ENCODE assay signal across 35 cellular contexts in the genomic region with DNA sequence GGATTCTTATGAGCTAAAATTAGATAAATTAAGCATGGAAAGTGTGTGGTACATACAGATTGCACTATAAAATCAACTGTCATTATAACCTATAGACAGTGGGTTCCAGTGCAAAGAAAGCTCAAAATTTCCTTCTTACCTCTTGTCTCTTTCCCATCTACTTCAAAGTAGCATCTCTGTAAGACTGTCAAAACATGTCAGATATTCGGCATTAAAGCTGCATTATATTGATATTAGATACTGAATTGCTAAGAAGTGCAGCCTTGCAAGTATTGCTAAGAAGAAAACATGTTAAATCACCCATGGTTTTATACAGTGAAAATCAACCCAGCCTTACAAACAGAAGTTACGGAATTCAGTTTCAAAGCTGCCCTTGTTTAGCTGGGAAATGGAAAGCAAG.
DNase-seq lines count a peak whose midpoint lies in the region; FAIRE-seq and TF ChIP-seq lines count a peak whose summit lies in the region.
"Had no signal": no experiment of that assay in that cellular context is flagged by ENCODE, and none has a peak within 500 bp of the region (broad histone marks: within the 10 kb centered on the region; RNA-seq: fewer than 3 reads in every experiment).

No MANE protein-coding gene starts in this region.

- H4K20me1 ChIP-seq in PC-9 (ENCODE audit: insufficient read depth) (no peaks in the 10 kb centered on the region), H1 (replicated peaks in 1 of 2; ENCODE audit: control insufficient read depth in 1 of 2, insufficient read depth in 2 of 2, low read length in 2 of 2) (no peaks in the 10 kb centered on the region), neural cell (ENCODE audit: insufficient read depth) (no peaks in the 10 kb centered on the region)
- H4K20me1 ChIP-seq: BLaER1; BLaER1 treated with 17β-estradiol and CSF1 and Interleukin-3, amounts not matched to agents 10 nM and 100 nM had no signal

- no peak overlapping the region for H3K27ac ChIP-seq in PC-9
- H3K27ac ChIP-seq in H1 (ENCODE audit: low read depth, low read length): no peak overlapping the region
- H3K27ac ChIP-seq in neural cell (ENCODE audit: low read length): peak overlapping the region; percentile 46
- no peak overlapping the region for H3K27ac ChIP-seq in transverse colon
- H3K27ac ChIP-seq in vagina: no peak overlapping the region
- H3K27ac ChIP-seq: 22Rv1; A549; BLaER1; BLaER1 treated with 17β-estradiol and CSF1 and Interleukin-3, amounts not matched to agents 10 nM and 100 nM; C4-2B had no signal

- no peak overlapping the region for H3K56ac ChIP-seq in H1 (replicated peaks; ENCODE audit: insufficient read length, low read depth, low read length)

- H2AFZ ChIP-seq in PC-9 (peak overlapping the region; percentile 39; the same call in 1 of the 2 replicates), H1 (ENCODE audit: low read length) (0 out of 2 replicates have a peak overlapping the region, but pooled peaks have one; percentile 31), neural cell (ENCODE audit: low read depth, low read length) (no peak overlapping the region)

- H4K8ac ChIP-seq in H1 (ENCODE audit: extremely low read depth, insufficient read depth, low read length): no peak overlapping the region

- CTCF ChIA-PET in PC-9 (lab: Charles Lee) (no interaction called here), H1 (lab: Charles Lee; ENCODE audit: partially characterized antibody) (interaction anchor here (1.1 kb wide), 1 partner anchor 114 kb away, joined by 3 read pairs; no protein-coding TSS in a partner anchor)

- no peak for FAIRE-seq in H1 (lab: Jason Lieb, UNC)
- FAIRE-seq: A204.1, A549, D721Med had no signal

- H3K4me3 ChIP-seq in PC-9: no peak overlapping the region
- H3K4me3 ChIP-seq in H1 (ENCODE audit: extremely low read depth in 1 of 4, insufficient read depth in 2 of 4, low read depth in 3 of 4, low read length in 4 of 4): no peak overlapping the region
- H3K4me3 ChIP-seq in neural cell (ENCODE audit: low read length): no peak overlapping the region
- no peak overlapping the region for H3K4me3 ChIP-seq in transverse colon
- H3K4me3 ChIP-seq in vagina: no peak overlapping the region
- H3K4me3 ChIP-seq: A549; BLaER1; BLaER1 treated with 17β-estradiol and CSF1 and Interleukin-3, amounts not matched to agents 10 nM and 100 nM had no signal

- BruUV-seq in PC-9 (replicated peaks; lab: Mats Ljungman, UMichigan): no TSS peak

- H3K9me2 ChIP-seq in PC-9 (ENCODE audit: insufficient read depth): no peaks in the 10 kb centered on the region; the same call in none of the 2 replicates
- no peaks in the 10 kb centered on the region for H3K9me2 ChIP-seq in neural cell (ENCODE audit: insufficient read depth, low read length)

- no peak overlapping the region for H2BK20ac ChIP-seq in H1 (ENCODE audit: low read length)

- H3K79me2 ChIP-seq in PC-9 (ENCODE audit: low read depth) (no peaks in the 10 kb centered on the region), H1 (ENCODE audit: control insufficient read depth in 1 of 2, insufficient read depth in 2 of 2, low read length in 2 of 2) (no peaks in the 10 kb centered on the region), neural cell (replicated peaks; ENCODE audit: insufficient read depth, low read length) (no peaks in the 10 kb centered on the region)

- H2BK5ac ChIP-seq in H1 (ENCODE audit: low read depth, low read length): no peak overlapping the region

- no peak overlapping the region for H2AK5ac ChIP-seq in H1 (ENCODE audit: low read depth, low read length)

- H3K36me3 ChIP-seq in PC-9 (ENCODE audit: low read depth) (no peaks in the 10 kb centered on the region), H1 (ENCODE audit: control insufficient read depth in 2 of 4, insufficient read depth in 4 of 4, low read length in 3 of 4) (no peaks in the 10 kb centered on the region), neural cell (ENCODE audit: insufficient read depth, low read length) (no peaks in the 10 kb centered on the region), transverse colon (no peaks in the 10 kb centered on the region), vagina (no peaks in the 10 kb centered on the region)
- H3K36me3 ChIP-seq: BE2C; BLaER1; BLaER1 treated with 17β-estradiol and CSF1 and Interleukin-3, amounts not matched to agents 10 nM and 100 nM had no signal

- 97% methylated on average over 2 of the region's 2 CpGs; no CpG with 5 or more reads in 1 of the 2 experiments for WGBS in H1 (ENCODE audit: extremely low coverage in 1 of 2, insufficient coverage in 1 of 2, insufficient read length in 1 of 2, insufficient replicate concordance in 2 of 2, low coverage in 1 of 2, low lambda C conversion rate in 2 of 2, missing lambda C conversion rate in 1 of 2), 2 experiments
- 61 to 73% methylated on average over 2 of the region's 2 CpGs for WGBS in transverse colon (ENCODE audit: low coverage in 1 of 2), 2 donors

- no peaks in the 10 kb centered on the region for H3K4me1 ChIP-seq in PC-9 (replicated peaks; ENCODE audit: insufficient read depth)
- H3K4me1 ChIP-seq in H1 (replicated peaks in 1 of 4; ENCODE audit: control insufficient read depth in 3 of 4, insufficient read depth in 4 of 4, low read length in 3 of 4): no peaks in the 10 kb centered on the region
- H3K4me1 ChIP-seq in transverse colon: no peaks in the 10 kb centered on the region
- H3K4me1 ChIP-seq in vagina: no peaks in the 10 kb centered on the region
- H3K4me1 ChIP-seq: A549; BE2C; BLaER1; BLaER1 treated with 17β-estradiol and CSF1 and Interleukin-3, amounts not matched to agents 10 nM and 100 nM; Caco-2 had no signal

- H3F3A ChIP-seq in PC-9 (ENCODE audit: insufficient read depth, low read depth) (no peaks in the 10 kb centered on the region), neural cell (ENCODE audit: insufficient read depth, low read length, poor library complexity, severe bottlenecking) (peaks cover 3% of the 10 kb centered on the region)

- H3K18ac ChIP-seq in H1 (ENCODE audit: extremely low read depth, low read length): no peak overlapping the region

- no peak overlapping the region for H3K9ac ChIP-seq in H1 (replicated peaks in 1 of 4; ENCODE audit: extremely low read depth in 1 of 4, low read depth in 3 of 4, low read length in 3 of 4)
- no peak overlapping the region for H3K9ac ChIP-seq in neural cell (ENCODE audit: low read length)
- H3K9ac ChIP-seq: BLaER1; BLaER1 treated with 17β-estradiol and CSF1 and Interleukin-3, amounts not matched to agents 10 nM and 100 nM had no signal

- no peak overlapping the region for H4K91ac ChIP-seq in H1 (replicated peaks; ENCODE audit: insufficient read length, low read length)

- H2BK15ac ChIP-seq in H1 (ENCODE audit: low read length): no peak overlapping the region

- no peak overlapping the region for H3K4ac ChIP-seq in H1 (replicated peaks; ENCODE audit: insufficient read length, low read depth, low read length)

- POLR2A ChIA-PET in PC-9 (lab: Charles Lee; ENCODE audit: unreplicated experiment): no interaction called here
- POLR2A ChIA-PET in H1 (lab: Charles Lee; ENCODE audit: partially characterized antibody): no interaction called here

- H3K4me2 ChIP-seq in PC-9 (no peak overlapping the region), H1 (ENCODE audit: insufficient read depth in 1 of 2, low read depth in 2 of 2, low read length in 2 of 2) (no peak overlapping the region), neural cell (ENCODE audit: low read length) (peak overlapping the region; percentile 9)
- H3K4me2 ChIP-seq: A549; BLaER1; BLaER1 treated with 17β-estradiol and CSF1 and Interleukin-3, amounts not matched to agents 10 nM and 100 nM had no signal

- no peak for TF ChIP-seq EP300 in H1 (IDR thresholded peaks at IDR 0.05; ENCODE audit: borderline replicate concordance in 1 of 2, low read depth in 2 of 2, low read length in 2 of 2)
- TF ChIP-seq EP300 in neural cell (conservative IDR thresholded peaks at IDR 0.05; ENCODE audit: poor library complexity, severe bottlenecking): peak; percentile 99
- TF ChIP-seq EP300 in transverse colon (IDR thresholded peaks at IDR 0.05; ENCODE audit: low read depth): no peak

- no peak for TF ChIP-seq POLR2A in H1 (IDR thresholded peaks at IDR 0.05; ENCODE audit: control extremely low read depth in 1 of 2, low read depth in 2 of 2, low read length in 2 of 2)
- TF ChIP-seq POLR2A in transverse colon (IDR thresholded peaks at IDR 0.05): no peak
- no peak for TF ChIP-seq POLR2A in vagina (IDR thresholded peaks at IDR 0.05)

- DNase-seq in PC-9 (no peak), H1 (ENCODE audit: low read depth in 1 of 2, low spot score in 2 of 2) (no peak), putamen (ENCODE audit: low spot score) (peak; percentile 44), KG1 (lab: John Stamatoyannopoulos, UW) (no peak), transverse colon (no peak), vagina (ENCODE audit: extremely low spot score in 2 of 2) (no peak), cardiac septum (ENCODE audit: low spot score) (no peak)
- DNase-seq: 8988T; ACHN; AML-193; BE2C; C1 segment of cervical spinal cord; Caco-2; Calu3; CD4-positive, alpha-beta memory T cell; CD4-positive, alpha-beta T cell; CD4-positive, CD25-positive, alpha-beta regulatory T cell; CD8-positive, alpha-beta memory T cell; CD8-positive, alpha-beta T cell; COR-L47; DMS 273 treated with DMSO at 0.1 percent for 48 hours; DMS153; DMS53; DMS79; DMS79 treated with DMSO at 0.1 percent for 48 hours; DND-41; EL had no signal

- no peak overlapping the region for H3K23ac ChIP-seq in H1 (ENCODE audit: insufficient read length)

- no peaks in the 10 kb centered on the region for H3K79me1 ChIP-seq in H1 (ENCODE audit: low read depth, low read length)

- no peaks in the 10 kb centered on the region for H3K23me2 ChIP-seq in H1 (ENCODE audit: low read depth, low read length)

- in situ Hi-C loops in transverse colon (cut with MboI; ENCODE audit: low pct_ligation_motif_present in 1 of 4, low pct_unique_long_range_greater_than_20kb in 1 of 4, low sequenced_read_pairs in 3 of 4): no loop called here

- H3K9me3 ChIP-seq in PC-9 (ENCODE audit: insufficient read depth, low read depth) (0 out of 2 replicates have a peak, but pooled peaks cover 2% of the 10 kb centered on the region), H1 (ENCODE audit: insufficient read depth in 2 of 2, low read depth in 1 of 2, low read length in 1 of 2) (no peaks in the 10 kb centered on the region), neural cell (ENCODE audit: low read length) (no peaks in the 10 kb centered on the region), transverse colon (no peaks in the 10 kb centered on the region), vagina (no peaks in the 10 kb centered on the region)
- H3K9me3 ChIP-seq: A549; BE2C; BLaER1; BLaER1 treated with 17β-estradiol and CSF1 and Interleukin-3, amounts not matched to agents 10 nM and 100 nM; Caco-2 had no signal

- no peak overlapping the region for H3K14ac ChIP-seq in H1 (ENCODE audit: insufficient read length)

- intact Hi-C loops in PC-9 (cut with micrococcal nuclease; ENCODE audit: unreplicated experiment) (no loop called here), transverse colon (cut with DNase I; ENCODE audit: low total_unique reads) (no loop called here), vagina (cut with DNase I) (no loop called here), cardiac septum (cut with DNase I) (no loop called here)

- no peak overlapping the region for H2BK12ac ChIP-seq in H1 (ENCODE audit: low read depth, low read length)

- no peak overlapping the region for H2BK120ac ChIP-seq in H1 (replicated peaks; ENCODE audit: low read depth, low read length)

- TF ChIP-seq RAD21 in H1 (IDR thresholded peaks at IDR 0.05 in 1 of 2, conservative IDR thresholded peaks at IDR 0.05 in 1 of 2; ENCODE audit: low read depth in 2 of 2, low read length in 2 of 2) (no peak), neural cell (conservative IDR thresholded peaks at IDR 0.05) (peak; percentile 38)

- H3K27me3 ChIP-seq in PC-9 (ENCODE audit: insufficient read depth, low read depth) (no peaks in the 10 kb centered on the region), H1 (replicated peaks in 1 of 4; ENCODE audit: control insufficient read depth in 3 of 4, extremely low read depth in 1 of 4, insufficient read depth in 3 of 4, low read length in 3 of 4) (no peaks in the 10 kb centered on the region), neural cell (ENCODE audit: insufficient read depth, low read depth, low read length) (no peaks in the 10 kb centered on the region), transverse colon (no peaks in the 10 kb centered on the region), vagina (no peaks in the 10 kb centered on the region)
- H3K27me3 ChIP-seq: BE2C; BLaER1; BLaER1 treated with 17β-estradiol and CSF1 and Interleukin-3, amounts not matched to agents 10 nM and 100 nM had no signal

- no peak for TF ChIP-seq CTCF in PC-9 (conservative IDR thresholded peaks at IDR 0.05)
- no peak for TF ChIP-seq CTCF in H1 (IDR thresholded peaks at IDR 0.05; ENCODE audit: control extremely low read depth in 1 of 3, insufficient read depth in 1 of 3, low read depth in 1 of 3, low read length in 3 of 3)
- TF ChIP-seq CTCF in neural cell (IDR thresholded peaks at IDR 0.05; ENCODE audit: poor library complexity, severe bottlenecking): no peak
- no peak for TF ChIP-seq CTCF in transverse colon (IDR thresholded peaks at IDR 0.05)
- TF ChIP-seq CTCF in vagina (IDR thresholded peaks at IDR 0.05): no peak

- H4K5ac ChIP-seq in H1 (ENCODE audit: insufficient read length, low read depth, low read length): no peak overlapping the region
